Comparison of ENCODE assay signal across 9 cellular contexts in the genomic region with DNA sequence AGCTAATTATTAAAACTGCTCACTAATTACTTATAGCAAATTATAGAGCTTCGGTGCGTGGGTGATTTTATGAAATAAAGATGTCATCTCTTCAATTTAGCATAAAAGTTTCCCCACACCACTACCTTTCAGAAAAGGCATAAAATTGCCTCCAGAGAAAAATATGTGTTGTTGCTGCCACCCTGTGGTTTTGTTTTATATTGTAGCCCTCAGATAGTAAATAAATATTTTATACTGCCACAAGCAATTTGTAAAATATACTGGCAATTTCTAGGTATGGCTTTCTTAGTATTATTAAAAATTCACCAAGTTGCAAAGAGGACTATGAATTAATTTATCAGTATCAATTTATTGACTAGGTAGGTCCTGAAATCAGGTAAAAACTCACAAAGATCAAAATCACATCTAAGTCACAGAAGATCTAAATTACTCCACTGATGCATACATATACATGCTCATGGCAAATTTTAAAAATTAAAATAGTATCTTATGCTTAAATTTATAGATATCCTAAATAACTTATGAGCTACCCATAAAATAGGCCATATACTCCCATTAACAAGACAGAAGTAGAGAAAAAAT. TPM values are rescaled to one million over a fixed set of nuclear protein-coding genes. Genes with fewer than 3 reads are reported as not detected.
DNase-seq lines count a peak whose midpoint lies in the region; ATAC-seq and TF ChIP-seq lines count a peak whose summit lies in the region.
"Had no signal": no experiment of that assay in that cellular context is flagged by ENCODE, and none has a peak within 500 bp of the region (broad histone marks: within the 10 kb centered on the region; RNA-seq: fewer than 3 reads in every experiment).

No MANE protein-coding gene starts in this region.

- H3K9me2 ChIP-seq in GM23338 (ENCODE audit: insufficient read depth) = no peaks in the 10 kb centered on the region

- H3K27me3 ChIP-seq in GM23338 (ENCODE audit: insufficient read depth) (no peaks in the 10 kb centered on the region), aorta (ENCODE audit: control insufficient read depth in 1 of 2, insufficient read depth in 2 of 2, low read length in 1 of 2) (no peaks in the 10 kb centered on the region)
- H3K27me3 ChIP-seq: SJCRH30 had no signal

- H3K4me3 ChIP-seq in GM23338 = no peak overlapping the region
- no peak overlapping the region for H3K4me3 ChIP-seq in aorta (ENCODE audit: low read length in 2 of 2)
- H3K4me3 ChIP-seq: SJCRH30 had no signal

- H3K27ac ChIP-seq in GM23338 (ENCODE audit: low read depth) (no peak overlapping the region), aorta (ENCODE audit: low read depth in 1 of 2, low read length in 2 of 2) (no peak overlapping the region)
- H3K27ac ChIP-seq: SJCRH30 had no signal

- no peak overlapping the region for H2AFZ ChIP-seq in GM23338

- peak; percentile 14 for TF ChIP-seq CTCF in Calu3 (IDR thresholded peaks at IDR 0.05; ENCODE audit: unreplicated experiment)
- TF ChIP-seq CTCF in GM23338 (conservative IDR thresholded peaks at IDR 0.05; ENCODE audit: low read depth in 2 of 2) = peak; percentile 47 to 56
- peak; percentile 67 for TF ChIP-seq CTCF in endothelial cell (IDR thresholded peaks at IDR 0.05; ENCODE audit: unreplicated experiment)

- H3K4me2 ChIP-seq in GM23338 = no peak overlapping the region

- H3K4me1 Mint-ChIP-seq in Calu3 (ENCODE audit: low read depth, unreplicated experiment) (no peaks in the 10 kb centered on the region), GM23338 (no peaks in the 10 kb centered on the region), endothelial cell (ENCODE audit: unreplicated experiment) (no peaks in the 10 kb centered on the region)

- H3K36me3 Mint-ChIP-seq in Calu3 (ENCODE audit: insufficient read depth, unreplicated experiment) (no peaks in the 10 kb centered on the region), GM23338 (ENCODE audit: low read depth) (peaks cover 22% of the 10 kb centered on the region; the same call in 2 of the 3 replicates), endothelial cell (ENCODE audit: low read depth, unreplicated experiment) (no peaks in the 10 kb centered on the region)

- peak; percentile 17 for DNase-seq in Calu3
- peak; percentile 55 for DNase-seq in GM23338 (ENCODE audit: low spot score)
- DNase-seq in NCI-H526 treated with DMSO at 0.1 percent for 48 hours (lab: John Stamatoyannopoulos, UW) = peak; percentile 55
- peak; percentile 27 for DNase-seq in endothelial cell (ENCODE audit: low spot score)
- peak; percentile 12 for DNase-seq in retina
- DNase-seq in aorta = no peak

- no TSS peak for BruUV-seq in Calu3 (replicated peaks; lab: Mats Ljungman, UMichigan)

- no peaks in the 10 kb centered on the region for H4K20me1 ChIP-seq in GM23338 (replicated peaks; ENCODE audit: insufficient read depth)

- ATAC-seq in GM23338 (no peak), GM19455 (IDR thresholded peaks at IDR 0.05; ENCODE audit: unreplicated experiment) (no peak), aorta (ENCODE audit: low FRiP score) (no peak), HG02588 (IDR thresholded peaks at IDR 0.05; ENCODE audit: unreplicated experiment) (no peak)

- CTCF ChIA-PET in Calu3 (lab: Charles Lee) = interaction anchor here (0.5 kb wide), 1 partner anchor 27 kb away, joined by 3 read pairs; a partner anchor contains a TSS

- no peaks in the 10 kb centered on the region for H3K36me3 ChIP-seq in GM23338 (ENCODE audit: insufficient read depth)
- H3K36me3 ChIP-seq in aorta (ENCODE audit: control insufficient read depth in 1 of 2, insufficient read depth in 2 of 2, low read length in 1 of 2) = no peaks in the 10 kb centered on the region
- H3K36me3 ChIP-seq: SJCRH30 had no signal

- H3K4me1 ChIP-seq in GM23338 (ENCODE audit: insufficient read depth) (no peaks in the 10 kb centered on the region), aorta (ENCODE audit: control insufficient read depth in 1 of 2, insufficient read depth in 2 of 2, low read length in 2 of 2) (no peaks in the 10 kb centered on the region)
- H3K4me1 ChIP-seq: SJCRH30 had no signal

- H3K27me3 Mint-ChIP-seq in Calu3 (ENCODE audit: unreplicated experiment) (peaks cover 10% of the 10 kb centered on the region), GM23338 (ENCODE audit: insufficient read depth, low read depth, poor library complexity) (peaks cover 4% of the 10 kb centered on the region), endothelial cell (ENCODE audit: unreplicated experiment) (peaks cover 2% of the 10 kb centered on the region)

- H3K27ac Mint-ChIP-seq in Calu3 (ENCODE audit: unreplicated experiment) (no peak overlapping the region), GM23338 (no peak overlapping the region), endothelial cell (ENCODE audit: unreplicated experiment) (no peak overlapping the region)

- no peaks in the 10 kb centered on the region for H3K9me3 ChIP-seq in aorta (ENCODE audit: control insufficient read depth, low read length)
- H3K9me3 ChIP-seq: SJCRH30 had no signal

- intact Hi-C loops in Calu3 (cut with micrococcal nuclease; ENCODE audit: unreplicated experiment) (loop anchor here (5.0 kb wide), 1 partner anchor 167 kb away; no protein-coding TSS in a partner anchor), aorta (cut with DNase I) (no loop called here)

- 44 to 54% methylated on average over 2 of the region's 2 CpGs for WGBS in aorta, 2 donors

- H3K9me3 Mint-ChIP-seq in Calu3 (ENCODE audit: low read depth, unreplicated experiment) = no peaks in the 10 kb centered on the region
- H3K9me3 Mint-ChIP-seq in GM23338 = peaks cover 24% of the 10 kb centered on the region
- no peaks in the 10 kb centered on the region for H3K9me3 Mint-ChIP-seq in endothelial cell (ENCODE audit: unreplicated experiment)

- H3K4me3 Mint-ChIP-seq in Calu3 (ENCODE audit: low read depth, unreplicated experiment) (no peak overlapping the region), GM23338 (no peak overlapping the region), endothelial cell (ENCODE audit: unreplicated experiment) (no peak overlapping the region)

- H3F3A ChIP-seq in GM23338 (replicated peaks; ENCODE audit: low read depth) = no peaks in the 10 kb centered on the region

- no peaks in the 10 kb centered on the region for H3K79me2 ChIP-seq in GM23338 (replicated peaks; ENCODE audit: insufficient read depth)

TF ChIP-seq in GM23338, 12 proteins besides CTCF, POLR2A, EP300 and RAD21 (continues in another document):
- TF ChIP-seq, protein P1, sequence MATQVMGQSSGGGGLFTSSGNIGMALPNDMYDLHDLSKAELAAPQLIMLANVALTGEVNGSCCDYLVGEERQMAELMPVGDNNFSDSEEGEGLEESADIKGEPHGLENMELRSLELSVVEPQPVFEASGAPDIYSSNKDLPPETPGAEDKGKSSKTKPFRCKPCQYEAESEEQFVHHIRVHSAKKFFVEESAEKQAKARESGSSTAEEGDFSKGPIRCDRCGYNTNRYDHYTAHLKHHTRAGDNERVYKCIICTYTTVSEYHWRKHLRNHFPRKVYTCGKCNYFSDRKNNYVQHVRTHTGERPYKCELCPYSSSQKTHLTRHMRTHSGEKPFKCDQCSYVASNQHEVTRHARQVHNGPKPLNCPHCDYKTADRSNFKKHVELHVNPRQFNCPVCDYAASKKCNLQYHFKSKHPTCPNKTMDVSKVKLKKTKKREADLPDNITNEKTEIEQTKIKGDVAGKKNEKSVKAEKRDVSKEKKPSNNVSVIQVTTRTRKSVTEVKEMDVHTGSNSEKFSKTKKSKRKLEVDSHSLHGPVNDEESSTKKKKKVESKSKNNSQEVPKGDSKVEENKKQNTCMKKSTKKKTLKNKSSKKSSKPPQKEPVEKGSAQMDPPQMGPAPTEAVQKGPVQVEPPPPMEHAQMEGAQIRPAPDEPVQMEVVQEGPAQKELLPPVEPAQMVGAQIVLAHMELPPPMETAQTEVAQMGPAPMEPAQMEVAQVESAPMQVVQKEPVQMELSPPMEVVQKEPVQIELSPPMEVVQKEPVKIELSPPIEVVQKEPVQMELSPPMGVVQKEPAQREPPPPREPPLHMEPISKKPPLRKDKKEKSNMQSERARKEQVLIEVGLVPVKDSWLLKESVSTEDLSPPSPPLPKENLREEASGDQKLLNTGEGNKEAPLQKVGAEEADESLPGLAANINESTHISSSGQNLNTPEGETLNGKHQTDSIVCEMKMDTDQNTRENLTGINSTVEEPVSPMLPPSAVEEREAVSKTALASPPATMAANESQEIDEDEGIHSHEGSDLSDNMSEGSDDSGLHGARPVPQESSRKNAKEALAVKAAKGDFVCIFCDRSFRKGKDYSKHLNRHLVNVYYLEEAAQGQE (IDR thresholded peaks at IDR 0.05; ENCODE audit: unreplicated experiment) = no peak

RNA-seq across cellular contexts. Expression of a gene that starts 26.5 kb away (rescaled TPM):
- 52.9 and 64.0 TPM in 2 replicates for total RNA-seq in Calu3 (2022)
- total RNA-seq in GM23338 (2014; rRNA removed; shearing (Covaris generic)) = 166 and 183 TPM in 2 replicates
- 154 and 163 TPM in 2 replicates for polyA plus RNA-seq in GM23338 (2016; fragmentation: Nextera tagmentation; extraction: Ambion mirVana)
- 7.1 TPM for total RNA-seq in endothelial cell (ENCODE audit: unreplicated experiment)
- total RNA-seq in aorta = 10 to 100 TPM; 15.7 to 23.1 TPM
- polyA plus RNA-seq in aorta = 10 to 100 TPM; 16.3 to 33.3 TPM

Comparison
In these comparisons a context has a peak if more than half of its experiments do, and no peak if none do; other contexts are left out.
1. DNase-seq: peak in Calu3 (single experiment), GM23338 (single experiment), NCI-H526 treated with DMSO at 0.1 percent for 48 hours (single experiment), endothelial cell (single experiment) and retina (single experiment); none in aorta (0 of 2).
2. CTCF ChIP-seq: peak in every context shown above with its lines; median percentile 67 in endothelial cell; 52 in GM23338; 14 in Calu3.